12 cellular contexts compared by ENCODE assay signal in genomic region chr1:235739124-235739523, GRCh38.
DNase-seq lines count a peak whose midpoint lies in the region; ATAC-seq, FAIRE-seq and TF ChIP-seq lines count a peak whose summit lies in the region.
"Had no signal": no experiment of that assay in that cellular context is flagged by ENCODE, and none has a peak within 500 bp of the region (broad histone marks: within the 10 kb centered on the region; RNA-seq: fewer than 3 reads in every experiment).

No MANE protein-coding gene starts in this region.

- H3K36me3 ChIP-seq in osteoblast (ENCODE audit: insufficient read depth, low read length): peaks cover 5% of the 10 kb centered on the region
- peaks cover 4 to 9% of the 10 kb centered on the region in 2 donors for H3K36me3 ChIP-seq in kidney (ENCODE audit: control insufficient read depth in 1 of 2, insufficient read depth in 2 of 2, low read length in 2 of 2)

- H3K9me3 ChIP-seq in osteoblast (ENCODE audit: low read depth, low read length): no peaks in the 10 kb centered on the region
- no peaks in the 10 kb centered on the region for H3K9me3 ChIP-seq in kidney (ENCODE audit: control insufficient read depth in 1 of 2, low read length in 2 of 2)
- H3K9me3 ChIP-seq: sigmoid colon had no signal

- H3K4me3 Mint-ChIP-seq in progenitor cell of endocrine pancreas (ENCODE audit: low read depth): no peak overlapping the region
- H3K4me3 Mint-ChIP-seq: activated T-cell treated with anti-CD3 and anti-CD28 coated beads, Interleukin-2, amount 50 U/mL, for 72 hours had no signal

- no peaks in the 10 kb centered on the region for H3K9me3 Mint-ChIP-seq in progenitor cell of endocrine pancreas (ENCODE audit: low read depth)
- H3K9me3 Mint-ChIP-seq: activated T-cell treated with anti-CD3 and anti-CD28 coated beads, Interleukin-2, amount 50 U/mL, for 72 hours had no signal

- TF ChIP-seq CTCF in epithelial cell of esophagus (IDR thresholded peaks at IDR 0.05; ENCODE audit: insufficient read depth, low read depth, low read length, missing control alignments): no peak
- TF ChIP-seq CTCF in osteoblast (IDR thresholded peaks at IDR 0.05; ENCODE audit: extremely low read depth, low read depth, low read length): no peak
- no peak for TF ChIP-seq CTCF in progenitor cell of endocrine pancreas (IDR thresholded peaks at IDR 0.05; ENCODE audit: unreplicated experiment)
- no peak for TF ChIP-seq CTCF in kidney (IDR thresholded peaks at IDR 0.05; ENCODE audit: borderline replicate concordance, extremely low read depth, insufficient read depth)

- no peaks in the 10 kb centered on the region for H3K79me2 ChIP-seq in osteoblast (ENCODE audit: insufficient read depth, low read length)

- FAIRE-seq in kidney (lab: Jason Lieb, UNC): no peak

- ATAC-seq in GM19463 (IDR thresholded peaks at IDR 0.05; ENCODE audit: unreplicated experiment): no peak
- ATAC-seq: activated T-cell treated with anti-CD3 and anti-CD28 coated beads, Interleukin-2, amount 50 U/mL, for 72 hours had no signal

- H3K4me1 ChIP-seq in osteoblast (ENCODE audit: insufficient read depth, low read length) (peaks cover 40% of the 10 kb centered on the region), kidney (ENCODE audit: control insufficient read depth in 1 of 2, insufficient read depth in 1 of 2, low read depth in 1 of 2, low read length in 2 of 2) (no peaks in the 10 kb centered on the region)

- DNase-seq in GM04504 (ENCODE audit: low read depth) (peak; percentile 15), NCI-H446 treated with DMSO at 0.1 percent for 48 hours (lab: John Stamatoyannopoulos, UW) (peak; percentile 59), epithelial cell of esophagus (ENCODE audit: low read depth) (peak; percentile 76), osteoblast (ENCODE audit: insufficient read length, low spot score, missing footprints) (no peak), progenitor cell of endocrine pancreas (ENCODE audit: low spot score, unreplicated experiment) (no peak), kidney (no peak)
- no peak for DNase-seq in activated T-cell treated with anti-CD3 and anti-CD28 coated beads, Interleukin-2, amount 50 U/mL, for 1 hour
- DNase-seq: activated T-cell treated with anti-CD3 and anti-CD28 coated beads, Interleukin-2, amount 50 U/mL, for 72 hours; NCI-H1417 treated with DMSO at 0.1 percent for 48 hours; sigmoid colon; substantia nigra had no signal

- intact Hi-C loops in kidney (cut with DNase I): no loop called here

- no peak overlapping the region for H2AFZ ChIP-seq in osteoblast (ENCODE audit: low read length)

- H3K36me3 Mint-ChIP-seq in progenitor cell of endocrine pancreas (ENCODE audit: insufficient read depth): peaks cover 11% of the 10 kb centered on the region

- H4K20me1 ChIP-seq in osteoblast (ENCODE audit: insufficient read depth, low read length): no peaks in the 10 kb centered on the region

- H3K4me1 Mint-ChIP-seq in progenitor cell of endocrine pancreas (ENCODE audit: low read depth): peaks cover 4% of the 10 kb centered on the region

- H3K9ac ChIP-seq in kidney (ENCODE audit: low read length in 2 of 2): no peak overlapping the region

- peak overlapping the region; percentile 79 for H3K27ac ChIP-seq in osteoblast (ENCODE audit: low read depth, low read length)
- no peak overlapping the region for H3K27ac ChIP-seq in kidney (ENCODE audit: low read depth in 2 of 2, low read length in 2 of 2)
- H3K27ac ChIP-seq: sigmoid colon had no signal

- H3K4me2 ChIP-seq in osteoblast (ENCODE audit: insufficient read depth, low read length): no peak overlapping the region

- H3K27ac Mint-ChIP-seq in progenitor cell of endocrine pancreas: no peak overlapping the region
- H3K27ac Mint-ChIP-seq: activated T-cell treated with anti-CD3 and anti-CD28 coated beads, Interleukin-2, amount 50 U/mL, for 72 hours had no signal

- H3K27me3 ChIP-seq in osteoblast (ENCODE audit: insufficient read depth, low read length): no peaks in the 10 kb centered on the region
- H3K27me3 ChIP-seq: sigmoid colon had no signal

- no peaks in the 10 kb centered on the region for H3K27me3 Mint-ChIP-seq in progenitor cell of endocrine pancreas

- H3K4me3 ChIP-seq in epithelial cell of esophagus (ENCODE audit: low read length) (no peak overlapping the region), osteoblast (ENCODE audit: insufficient read depth, low read length) (no peak overlapping the region), kidney (ENCODE audit: low read length in 2 of 2) (no peak overlapping the region)
- H3K4me3 ChIP-seq: sigmoid colon had no signal

Comparison
In these comparisons a context has a peak if more than half of its experiments do, and no peak if none do; other contexts are left out.
1. DNase-seq: peak in GM04504 (single experiment), NCI-H446 treated with DMSO at 0.1 percent for 48 hours (single experiment) and epithelial cell of esophagus (single experiment); none in osteoblast (single experiment), activated T-cell treated with anti-CD3 and anti-CD28 coated beads, Interleukin-2, amount 50 U/mL, for 1 hour (single experiment), progenitor cell of endocrine pancreas (single experiment) and kidney (single experiment).